1 cellular context compared by ENCODE assay signal in the genomic region with DNA sequence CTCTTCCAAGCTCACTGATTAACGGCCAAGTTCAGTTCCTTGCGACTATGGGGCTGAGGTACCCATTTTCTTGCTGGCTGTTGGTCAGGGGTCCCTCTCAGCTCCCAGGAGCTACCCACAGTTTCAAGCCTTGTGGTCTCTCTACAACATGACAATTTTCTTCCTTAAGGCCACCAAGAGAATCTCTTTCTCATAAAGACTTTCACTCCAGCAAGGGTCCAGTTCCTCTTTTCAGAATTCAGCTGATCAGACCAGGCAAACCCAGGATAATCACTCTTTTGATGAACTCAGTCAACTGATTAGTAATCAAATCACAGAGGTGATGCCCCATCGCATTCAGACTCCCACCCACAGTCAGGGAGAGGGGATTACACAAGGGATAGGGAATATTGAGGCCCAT.
TF ChIP-seq lines count a peak whose summit lies in the region.

No MANE protein-coding gene starts in this region.

TF ChIP-seq in HCT116, 20 proteins besides CTCF, POLR2A, EP300 and RAD21:
- TF ChIP-seq CBX3 (IDR thresholded peaks at IDR 0.05; ENCODE audit: low read depth) (no peak), SIN3A (IDR thresholded peaks at IDR 0.05; ENCODE audit: low read depth) (no peak), ELF1 (IDR thresholded peaks at IDR 0.05; ENCODE audit: borderline replicate concordance, low read depth) (no peak), JUND (IDR thresholded peaks at IDR 0.05) (no peak), FOSL1 (IDR thresholded peaks at IDR 0.05; ENCODE audit: low read depth) (no peak), EGR1 (IDR thresholded peaks at IDR 0.05; ENCODE audit: low read depth) (no peak), TCF7L2 (IDR thresholded peaks at IDR 0.05; ENCODE audit: borderline replicate concordance, extremely low read depth, insufficient read depth, insufficient read length) (no peak), EZH2 (IDR thresholded peaks at IDR 0.05) (no peak), POLR2AphosphoS5 (IDR thresholded peaks at IDR 0.05; ENCODE audit: low read depth, low read length) (no peak), SP1 (IDR thresholded peaks at IDR 0.05; ENCODE audit: low read depth) (no peak)
- TF ChIP-seq, protein P1, sequence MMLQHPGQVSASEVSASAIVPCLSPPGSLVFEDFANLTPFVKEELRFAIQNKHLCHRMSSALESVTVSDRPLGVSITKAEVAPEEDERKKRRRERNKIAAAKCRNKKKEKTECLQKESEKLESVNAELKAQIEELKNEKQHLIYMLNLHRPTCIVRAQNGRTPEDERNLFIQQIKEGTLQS (IDR thresholded peaks at IDR 0.05), result no peak
- TF ChIP-seq, protein P2, sequence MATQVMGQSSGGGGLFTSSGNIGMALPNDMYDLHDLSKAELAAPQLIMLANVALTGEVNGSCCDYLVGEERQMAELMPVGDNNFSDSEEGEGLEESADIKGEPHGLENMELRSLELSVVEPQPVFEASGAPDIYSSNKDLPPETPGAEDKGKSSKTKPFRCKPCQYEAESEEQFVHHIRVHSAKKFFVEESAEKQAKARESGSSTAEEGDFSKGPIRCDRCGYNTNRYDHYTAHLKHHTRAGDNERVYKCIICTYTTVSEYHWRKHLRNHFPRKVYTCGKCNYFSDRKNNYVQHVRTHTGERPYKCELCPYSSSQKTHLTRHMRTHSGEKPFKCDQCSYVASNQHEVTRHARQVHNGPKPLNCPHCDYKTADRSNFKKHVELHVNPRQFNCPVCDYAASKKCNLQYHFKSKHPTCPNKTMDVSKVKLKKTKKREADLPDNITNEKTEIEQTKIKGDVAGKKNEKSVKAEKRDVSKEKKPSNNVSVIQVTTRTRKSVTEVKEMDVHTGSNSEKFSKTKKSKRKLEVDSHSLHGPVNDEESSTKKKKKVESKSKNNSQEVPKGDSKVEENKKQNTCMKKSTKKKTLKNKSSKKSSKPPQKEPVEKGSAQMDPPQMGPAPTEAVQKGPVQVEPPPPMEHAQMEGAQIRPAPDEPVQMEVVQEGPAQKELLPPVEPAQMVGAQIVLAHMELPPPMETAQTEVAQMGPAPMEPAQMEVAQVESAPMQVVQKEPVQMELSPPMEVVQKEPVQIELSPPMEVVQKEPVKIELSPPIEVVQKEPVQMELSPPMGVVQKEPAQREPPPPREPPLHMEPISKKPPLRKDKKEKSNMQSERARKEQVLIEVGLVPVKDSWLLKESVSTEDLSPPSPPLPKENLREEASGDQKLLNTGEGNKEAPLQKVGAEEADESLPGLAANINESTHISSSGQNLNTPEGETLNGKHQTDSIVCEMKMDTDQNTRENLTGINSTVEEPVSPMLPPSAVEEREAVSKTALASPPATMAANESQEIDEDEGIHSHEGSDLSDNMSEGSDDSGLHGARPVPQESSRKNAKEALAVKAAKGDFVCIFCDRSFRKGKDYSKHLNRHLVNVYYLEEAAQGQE (IDR thresholded peaks at IDR 0.05; ENCODE audit: low read depth), result no peak
TF ChIP-seq in HCT116: peak in this region for 0.
